9 cellular contexts compared by ENCODE assay signal in genomic region chr11:119148855-119149370, GRCh38. TPM values are rescaled to one million over a fixed set of nuclear protein-coding genes. Genes with fewer than 3 reads are reported as not detected.
DNase-seq lines count a peak whose midpoint lies in the region; ATAC-seq and TF ChIP-seq lines count a peak whose summit lies in the region.
"Had no signal": no experiment of that assay in that cellular context is flagged by ENCODE, and none has a peak within 500 bp of the region (broad histone marks: within the 10 kb centered on the region; RNA-seq: fewer than 3 reads in every experiment).

Gene ABCG4, plus strand, starts transcription at chr11:119149052. Its CDS starts 914 bp downstream, at chr11:119149966.

- H3K4me3 ChIP-seq in duodenal mucosa (ENCODE audit: low read depth in 1 of 2, low read length in 2 of 2): peak within 1 kb of the TSS; percentile 60 to 65
- no peak within 1 kb of the TSS for H3K4me3 ChIP-seq in mucosa of descending colon
- H3K4me3 ChIP-seq in upper lobe of right lung: peak within 1 kb of the TSS; percentile 60

- H3K27me3 ChIP-seq in duodenal mucosa (ENCODE audit: control insufficient read depth in 1 of 2, insufficient read depth in 2 of 2, low read length in 2 of 2) (peaks cover 30 to 33% of the 10 kb centered on the region in 2 donors), upper lobe of right lung (peaks cover 29% of the 10 kb centered on the region)
- H3K27me3 ChIP-seq: adrenal gland had no signal

- H3K36me3 ChIP-seq in duodenal mucosa (ENCODE audit: control insufficient read depth in 1 of 2, insufficient read depth in 2 of 2, low read length in 2 of 2) (no peaks in the 10 kb centered on the region), mucosa of descending colon (ENCODE audit: low read depth) (no peaks in the 10 kb centered on the region), upper lobe of right lung (no peaks in the 10 kb centered on the region)
- H3K36me3 ChIP-seq: adrenal gland had no signal

- peak within 1 kb of the TSS; percentile 80 for H3K4me3 Mint-ChIP-seq in T-helper 17 cell

- intact Hi-C loops in mucosa of descending colon (cut with DNase I, micrococcal nuclease): no loop called here
- intact Hi-C loops in upper lobe of right lung (cut with DNase I): no loop called here

- peaks cover 33% of the 10 kb centered on the region for H3K27me3 Mint-ChIP-seq in T-helper 17 cell

- DNase-seq in NCI-H146 (lab: John Stamatoyannopoulos, UW) (peak; percentile 51), NCI-H146 treated with DMSO at 0.1 percent for 48 hours (lab: John Stamatoyannopoulos, UW; ENCODE audit: unreplicated experiment) (no peak), T-helper 17 cell (peak in 1 of 3 donors; percentile 24), mucosa of descending colon (peak in 2 of 3 donors; percentile 19 to 39), upper lobe of right lung (no peak), kidney tubule cell (ENCODE audit: low spot score) (no peak)

- H3K9me3 ChIP-seq in T-helper 17 cell (ENCODE audit: control insufficient read depth, low read length, poor library complexity, severe bottlenecking): no peaks in the 10 kb centered on the region
- H3K9me3 ChIP-seq in duodenal mucosa (ENCODE audit: control insufficient read depth in 1 of 2, low read length in 2 of 2): no peaks in the 10 kb centered on the region
- H3K9me3 ChIP-seq in mucosa of descending colon: no peaks in the 10 kb centered on the region
- H3K9me3 ChIP-seq in upper lobe of right lung: no peaks in the 10 kb centered on the region
- H3K9me3 ChIP-seq: adrenal gland had no signal

- peaks cover 10 to 12% of the 10 kb centered on the region in 2 donors for H3K4me1 ChIP-seq in duodenal mucosa (ENCODE audit: control insufficient read depth in 1 of 2, insufficient read depth in 2 of 2, low read length in 2 of 2)
- peaks cover 12% of the 10 kb centered on the region for H3K4me1 ChIP-seq in mucosa of descending colon (ENCODE audit: low read depth)
- peaks cover 12% of the 10 kb centered on the region for H3K4me1 ChIP-seq in upper lobe of right lung

- H3K9ac ChIP-seq in duodenal mucosa (ENCODE audit: low read depth in 1 of 2, low read length in 2 of 2): no peak within 1 kb of the TSS

- no peaks in the 10 kb centered on the region for H3K36me3 Mint-ChIP-seq in T-helper 17 cell (ENCODE audit: low read depth)

- TF ChIP-seq CTCF in mucosa of descending colon (IDR thresholded peaks at IDR 0.05) (no peak), upper lobe of right lung (IDR thresholded peaks at IDR 0.05) (no peak)

- ATAC-seq in T-helper 17 cell (peak; percentile 54), mucosa of descending colon (peak; percentile 54), upper lobe of right lung (peak; percentile 59), HG02763 (IDR thresholded peaks at IDR 0.05; ENCODE audit: unreplicated experiment) (no peak)

- H3K27ac ChIP-seq in duodenal mucosa (ENCODE audit: low read depth, low read length): no peak within 1 kb of the TSS
- H3K27ac ChIP-seq in upper lobe of right lung: no peak within 1 kb of the TSS
- H3K27ac ChIP-seq: adrenal gland had no signal

- peaks cover 8% of the 10 kb centered on the region for H3K4me1 Mint-ChIP-seq in T-helper 17 cell

- no peak within 1 kb of the TSS for H3K27ac Mint-ChIP-seq in T-helper 17 cell

RNA-seq across cellular contexts. Expression of gene ABCG4, which starts in this region (rescaled TPM):
- total RNA-seq in T-helper 17 cell: not detected
- total RNA-seq in mucosa of descending colon: under 1 TPM in 2 of 3 donors, not detected in 1; 0.07 to 0.85 TPM
- 0.14 TPM for total RNA-seq in upper lobe of right lung

Comparison
In these comparisons a context has a peak if more than half of its experiments do, and no peak if none do; other contexts are left out.
1. Peak in ATAC-seq in T-helper 17 cell; RNA of the gene not detected or under 1 TPM.
2. Peak in DNase-seq and ATAC-seq in mucosa of descending colon; RNA of the gene not detected or under 1 TPM.
3. Peak in ATAC-seq and H3K4me3 ChIP-seq in upper lobe of right lung; RNA of the gene not detected or under 1 TPM.